In the genomic region with DNA sequence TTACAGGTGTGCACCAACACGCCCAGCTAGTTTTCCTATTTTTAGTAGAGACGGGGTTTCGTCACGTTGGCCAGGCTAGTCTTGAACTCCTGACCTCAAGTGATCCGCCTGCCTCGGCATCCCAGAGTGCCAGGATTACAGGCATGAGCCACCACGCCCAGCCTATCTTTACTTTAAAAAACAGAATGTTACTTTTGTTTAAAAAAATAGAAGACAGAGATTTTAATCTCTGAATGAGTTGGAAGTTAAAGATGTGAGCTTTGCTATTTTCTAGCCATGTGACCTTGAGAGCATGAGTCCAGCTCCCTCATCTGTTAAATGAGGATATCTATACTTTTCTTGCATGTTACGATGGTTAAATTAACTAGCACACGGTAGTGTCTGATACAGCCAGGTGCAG, we compare ENCODE assay signal across 2 cellular contexts.
TF ChIP-seq lines count a peak whose summit lies in the region.

No MANE protein-coding gene starts in this region.

TF ChIP-seq in HepG2, 621 proteins besides CTCF, POLR2A, EP300 and RAD21:
- no peak for TF ChIP-seq HCFC1 (IDR thresholded peaks at IDR 0.05; ENCODE audit: low read depth, low read length)
- no peak for TF ChIP-seq KLF12 (CRISPR knock-in tag; IDR thresholded peaks at IDR 0.05; ENCODE audit: borderline replicate concordance)
- TF ChIP-seq, protein P1, sequence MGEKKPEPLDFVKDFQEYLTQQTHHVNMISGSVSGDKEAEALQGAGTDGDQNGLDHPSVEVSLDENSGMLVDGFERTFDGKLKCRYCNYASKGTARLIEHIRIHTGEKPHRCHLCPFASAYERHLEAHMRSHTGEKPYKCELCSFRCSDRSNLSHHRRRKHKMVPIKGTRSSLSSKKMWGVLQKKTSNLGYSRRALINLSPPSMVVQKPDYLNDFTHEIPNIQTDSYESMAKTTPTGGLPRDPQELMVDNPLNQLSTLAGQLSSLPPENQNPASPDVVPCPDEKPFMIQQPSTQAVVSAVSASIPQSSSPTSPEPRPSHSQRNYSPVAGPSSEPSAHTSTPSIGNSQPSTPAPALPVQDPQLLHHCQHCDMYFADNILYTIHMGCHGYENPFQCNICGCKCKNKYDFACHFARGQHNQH (CRISPR knock-in tag; IDR thresholded peaks at IDR 0.05) = no peak
- TF ChIP-seq, protein P2, sequence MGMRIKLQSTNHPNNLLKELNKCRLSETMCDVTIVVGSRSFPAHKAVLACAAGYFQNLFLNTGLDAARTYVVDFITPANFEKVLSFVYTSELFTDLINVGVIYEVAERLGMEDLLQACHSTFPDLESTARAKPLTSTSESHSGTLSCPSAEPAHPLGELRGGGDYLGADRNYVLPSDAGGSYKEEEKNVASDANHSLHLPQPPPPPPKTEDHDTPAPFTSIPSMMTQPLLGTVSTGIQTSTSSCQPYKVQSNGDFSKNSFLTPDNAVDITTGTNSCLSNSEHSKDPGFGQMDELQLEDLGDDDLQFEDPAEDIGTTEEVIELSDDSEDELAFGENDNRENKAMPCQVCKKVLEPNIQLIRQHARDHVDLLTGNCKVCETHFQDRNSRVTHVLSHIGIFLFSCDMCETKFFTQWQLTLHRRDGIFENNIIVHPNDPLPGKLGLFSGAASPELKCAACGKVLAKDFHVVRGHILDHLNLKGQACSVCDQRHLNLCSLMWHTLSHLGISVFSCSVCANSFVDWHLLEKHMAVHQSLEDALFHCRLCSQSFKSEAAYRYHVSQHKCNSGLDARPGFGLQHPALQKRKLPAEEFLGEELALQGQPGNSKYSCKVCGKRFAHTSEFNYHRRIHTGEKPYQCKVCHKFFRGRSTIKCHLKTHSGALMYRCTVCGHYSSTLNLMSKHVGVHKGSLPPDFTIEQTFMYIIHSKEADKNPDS (CRISPR knock-in tag; IDR thresholded peaks at IDR 0.05) = no peak
- TF ChIP-seq ISL2 (CRISPR knock-in tag; IDR thresholded peaks at IDR 0.05) = no peak
- no peak for TF ChIP-seq ATRX (CRISPR knock-in tag; IDR thresholded peaks at IDR 0.05; ENCODE audit: borderline replicate concordance)
- TF ChIP-seq, protein P3, sequence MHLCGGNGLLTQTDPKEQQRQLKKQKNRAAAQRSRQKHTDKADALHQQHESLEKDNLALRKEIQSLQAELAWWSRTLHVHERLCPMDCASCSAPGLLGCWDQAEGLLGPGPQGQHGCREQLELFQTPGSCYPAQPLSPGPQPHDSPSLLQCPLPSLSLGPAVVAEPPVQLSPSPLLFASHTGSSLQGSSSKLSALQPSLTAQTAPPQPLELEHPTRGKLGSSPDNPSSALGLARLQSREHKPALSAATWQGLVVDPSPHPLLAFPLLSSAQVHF (CRISPR knock-in tag; IDR thresholded peaks at IDR 0.05) = no peak
- TF ChIP-seq NR2F6 (IDR thresholded peaks at IDR 0.05) = no peak
- TF ChIP-seq NR2F6 (CRISPR knock-in tag; IDR thresholded peaks at IDR 0.05) = no peak
- no peak for TF ChIP-seq HOXA3 (CRISPR knock-in tag; IDR thresholded peaks at IDR 0.05)

TF ChIP-seq in K562, 482 proteins besides CTCF, POLR2A, EP300 and RAD21 (continues in another document):
- TF ChIP-seq ZNF592 (IDR thresholded peaks at IDR 0.05) = peak; percentile 63
- TF ChIP-seq XRCC3 (IDR thresholded peaks at IDR 0.05) = no peak
- no peak for TF ChIP-seq HDAC8 (tag; IDR thresholded peaks at IDR 0.05)
- TF ChIP-seq ZNF175 (CRISPR knock-in tag; IDR thresholded peaks at IDR 0.05; ENCODE audit: low read depth) = no peak
- TF ChIP-seq SMAD4 (CRISPR knock-in tag; conservative IDR thresholded peaks at IDR 0.05) = peak; percentile 34; the same call in 1 of the 2 replicates
- TF ChIP-seq, protein P4, sequence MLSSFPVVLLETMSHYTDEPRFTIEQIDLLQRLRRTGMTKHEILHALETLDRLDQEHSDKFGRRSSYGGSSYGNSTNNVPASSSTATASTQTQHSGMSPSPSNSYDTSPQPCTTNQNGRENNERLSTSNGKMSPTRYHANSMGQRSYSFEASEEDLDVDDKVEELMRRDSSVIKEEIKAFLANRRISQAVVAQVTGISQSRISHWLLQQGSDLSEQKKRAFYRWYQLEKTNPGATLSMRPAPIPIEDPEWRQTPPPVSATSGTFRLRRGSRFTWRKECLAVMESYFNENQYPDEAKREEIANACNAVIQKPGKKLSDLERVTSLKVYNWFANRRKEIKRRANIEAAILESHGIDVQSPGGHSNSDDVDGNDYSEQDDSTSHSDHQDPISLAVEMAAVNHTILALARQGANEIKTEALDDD (IDR thresholded peaks at IDR 0.05) = peak; percentile 72
- no peak for TF ChIP-seq EZH2 (IDR thresholded peaks at IDR 0.05; ENCODE audit: borderline replicate concordance, low read depth, low read length)
- no peak for TF ChIP-seq ZNF133 (CRISPR knock-in tag; IDR thresholded peaks at IDR 0.05)
- TF ChIP-seq CC2D1A (IDR thresholded peaks at IDR 0.05) = peak; percentile 19; the same call in 1 of the 2 replicates
- no peak for TF ChIP-seq SP1 (CRISPR knock-in tag; IDR thresholded peaks at IDR 0.05)
- TF ChIP-seq SMAD3 (CRISPR knock-in tag; conservative IDR thresholded peaks at IDR 0.05) = no peak
- TF ChIP-seq ARNT (IDR thresholded peaks at IDR 0.05) = no peak
- TF ChIP-seq ZNF140 (CRISPR knock-in tag; IDR thresholded peaks at IDR 0.05) = no peak
- 0 out of 2 replicates have a peak, but pooled peaks have one; percentile 26 for TF ChIP-seq EP400 (IDR thresholded peaks at IDR 0.05)
- TF ChIP-seq SMARCE1 (IDR thresholded peaks at IDR 0.05) = no peak
- no peak for TF ChIP-seq BMI1 (IDR thresholded peaks at IDR 0.05; ENCODE audit: low read length)
- no peak for TF ChIP-seq MCM3 (IDR thresholded peaks at IDR 0.05)
- TF ChIP-seq DPF2 (IDR thresholded peaks at IDR 0.05) = peak; percentile 43
- TF ChIP-seq ZNF766 (CRISPR knock-in tag; conservative IDR thresholded peaks at IDR 0.05) = 0 out of 2 replicates have a peak, but pooled peaks have one; percentile 15
- no peak for TF ChIP-seq BCOR (IDR thresholded peaks at IDR 0.05)
- TF ChIP-seq, protein P5, sequence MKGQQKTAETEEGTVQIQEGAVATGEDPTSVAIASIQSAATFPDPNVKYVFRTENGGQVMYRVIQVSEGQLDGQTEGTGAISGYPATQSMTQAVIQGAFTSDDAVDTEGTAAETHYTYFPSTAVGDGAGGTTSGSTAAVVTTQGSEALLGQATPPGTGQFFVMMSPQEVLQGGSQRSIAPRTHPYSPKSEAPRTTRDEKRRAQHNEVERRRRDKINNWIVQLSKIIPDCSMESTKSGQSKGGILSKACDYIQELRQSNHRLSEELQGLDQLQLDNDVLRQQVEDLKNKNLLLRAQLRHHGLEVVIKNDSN (CRISPR knock-in tag; IDR thresholded peaks at IDR 0.05) = no peak
- TF ChIP-seq SIN3A (IDR thresholded peaks at IDR 0.05; ENCODE audit: borderline replicate concordance in 2 of 2, control insufficient read depth in 1 of 2, low read depth in 2 of 2, low read length in 2 of 2) = no peak
- TF ChIP-seq, protein P6, sequence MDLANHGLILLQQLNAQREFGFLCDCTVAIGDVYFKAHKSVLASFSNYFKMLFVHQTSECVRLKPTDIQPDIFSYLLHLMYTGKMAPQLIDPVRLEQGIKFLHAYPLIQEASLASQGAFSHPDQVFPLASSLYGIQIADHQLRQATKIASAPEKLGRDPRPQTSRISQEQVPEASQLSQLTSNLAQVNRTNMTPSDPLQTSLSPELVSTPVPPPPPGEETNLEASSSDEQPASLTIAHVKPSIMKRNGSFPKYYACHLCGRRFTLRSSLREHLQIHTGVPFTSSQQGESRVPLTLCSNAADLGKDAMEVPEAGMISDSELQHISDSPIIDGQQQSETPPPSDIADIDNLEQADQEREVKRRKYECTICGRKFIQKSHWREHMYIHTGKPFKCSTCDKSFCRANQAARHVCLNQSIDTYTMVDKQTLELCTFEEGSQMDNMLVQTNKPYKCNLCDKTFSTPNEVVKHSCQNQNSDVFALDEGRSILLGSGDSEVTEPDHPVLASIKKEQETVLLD (IDR thresholded peaks at IDR 0.05) = no peak
- peak; percentile 55; the same call in 1 of the 2 replicates for TF ChIP-seq MYC (IDR thresholded peaks at IDR 0.05; ENCODE audit: low read depth, low read length)
- TF ChIP-seq MYC (CRISPR knock-in tag; IDR thresholded peaks at IDR 0.05; ENCODE audit: borderline replicate concordance, low read depth) = no peak
- TF ChIP-seq ZBTB7A (IDR thresholded peaks at IDR 0.05; ENCODE audit: borderline replicate concordance, control insufficient read depth, low read depth, low read length) = no peak
- no peak for TF ChIP-seq TCF7L2 (IDR thresholded peaks at IDR 0.05; ENCODE audit: low read depth, low read length)
- no peak for TF ChIP-seq ZKSCAN3 (CRISPR knock-in tag; IDR thresholded peaks at IDR 0.05)
- TF ChIP-seq RAD51 (IDR thresholded peaks at IDR 0.05; ENCODE audit: borderline replicate concordance, low read depth) = peak; percentile 54
- TF ChIP-seq, protein P7, sequence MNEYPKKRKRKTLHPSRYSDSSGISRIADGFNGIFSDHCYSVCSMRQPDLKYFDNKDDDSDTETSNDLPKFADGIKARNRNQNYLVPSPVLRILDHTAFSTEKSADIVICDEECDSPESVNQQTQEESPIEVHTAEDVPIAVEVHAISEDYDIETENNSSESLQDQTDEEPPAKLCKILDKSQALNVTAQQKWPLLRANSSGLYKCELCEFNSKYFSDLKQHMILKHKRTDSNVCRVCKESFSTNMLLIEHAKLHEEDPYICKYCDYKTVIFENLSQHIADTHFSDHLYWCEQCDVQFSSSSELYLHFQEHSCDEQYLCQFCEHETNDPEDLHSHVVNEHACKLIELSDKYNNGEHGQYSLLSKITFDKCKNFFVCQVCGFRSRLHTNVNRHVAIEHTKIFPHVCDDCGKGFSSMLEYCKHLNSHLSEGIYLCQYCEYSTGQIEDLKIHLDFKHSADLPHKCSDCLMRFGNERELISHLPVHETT (CRISPR knock-in tag; conservative IDR thresholded peaks at IDR 0.05 in 1 of 2, IDR thresholded peaks at IDR 0.05 in 1 of 2) = no peak
- TF ChIP-seq NR2C2 (CRISPR knock-in tag; IDR thresholded peaks at IDR 0.05) = no peak
- peak; percentile 52; the same call in 1 of the 2 replicates for TF ChIP-seq NR2C2 (tag; IDR thresholded peaks at IDR 0.05)
- TF ChIP-seq NFATC3 (IDR thresholded peaks at IDR 0.05) = no peak
- no peak for TF ChIP-seq YBX1 (IDR thresholded peaks at IDR 0.05)
- 0 out of 2 replicates have a peak, but pooled peaks have one; percentile 11 for TF ChIP-seq NR2C1 (IDR thresholded peaks at IDR 0.05)
- TF ChIP-seq NR2C1 (tag; IDR thresholded peaks at IDR 0.05) = 0 out of 2 replicates have a peak, but pooled peaks have one; percentile 9
- 0 out of 2 replicates have a peak, but pooled peaks have one; percentile 29 for TF ChIP-seq ARID1B (IDR thresholded peaks at IDR 0.05)
- TF ChIP-seq MECOM (CRISPR knock-in tag; IDR thresholded peaks at IDR 0.05) = peak; percentile 58; the same call in 1 of the 2 replicates
- peak; percentile 97 for TF ChIP-seq ADNP (tag; IDR thresholded peaks at IDR 0.05)
- TF ChIP-seq KDM1A (IDR thresholded peaks at IDR 0.05) = peak in 1 of 2 experiments; percentile 23; a peak in 1 of 4 replicates
- TF ChIP-seq SOX6 (IDR thresholded peaks at IDR 0.05) = 0 out of 2 replicates have a peak, but pooled peaks have one; percentile 35
- peak; percentile 58 for TF ChIP-seq CEBPB (tag; IDR thresholded peaks at IDR 0.05)
